ENCODE assay signal across 11 cellular contexts in genomic region chr6:43347021-43347420, GRCh38. TPM values are rescaled to one million over a fixed set of nuclear protein-coding genes. Genes with fewer than 3 reads are reported as not detected.
"Had no signal": no experiment of that assay in that cellular context is flagged by ENCODE, and none has a peak within 500 bp of the region (broad histone marks: within the 10 kb centered on the region; RNA-seq: fewer than 3 reads in every experiment).

No MANE protein-coding gene starts in this region.

- H3K4me3 ChIP-seq: GM23248, HAP-1 had no signal

- DNase-seq: GM23248, GOT3, H7, HFFc6, KBM-7 had no signal

- H3K27ac ChIP-seq: GM23248 had no signal

- H2AFZ ChIP-seq: GM23248 had no signal

- H3K4me1 ChIP-seq: HAP-1 had no signal

- H3K9me3 ChIP-seq: HAP-1 had no signal

- ATAC-seq: HCT116 had no signal

- H3K9ac ChIP-seq: GM23248 had no signal

- FAIRE-seq: HTR-8/SVneo had no signal

RNA-seq across cellular contexts. Expression of gene CRIP3, which starts 38.4 kb away (rescaled TPM):
- total RNA-seq: GM23248, H4, HFFc6, HT-29 had no signal
- polyA plus RNA-seq: GM23248 had no signal

RNA-seq across cellular contexts. Expression of gene SLC22A7, which starts 49.0 kb away (rescaled TPM):
- total RNA-seq: GM23248, H4, H7, HFFc6, HT-29 had no signal
- polyA plus RNA-seq: GM23248, IgD-negative memory B cell had no signal
